Comparison of ENCODE assay signal across 24 cellular contexts in the genomic region with DNA sequence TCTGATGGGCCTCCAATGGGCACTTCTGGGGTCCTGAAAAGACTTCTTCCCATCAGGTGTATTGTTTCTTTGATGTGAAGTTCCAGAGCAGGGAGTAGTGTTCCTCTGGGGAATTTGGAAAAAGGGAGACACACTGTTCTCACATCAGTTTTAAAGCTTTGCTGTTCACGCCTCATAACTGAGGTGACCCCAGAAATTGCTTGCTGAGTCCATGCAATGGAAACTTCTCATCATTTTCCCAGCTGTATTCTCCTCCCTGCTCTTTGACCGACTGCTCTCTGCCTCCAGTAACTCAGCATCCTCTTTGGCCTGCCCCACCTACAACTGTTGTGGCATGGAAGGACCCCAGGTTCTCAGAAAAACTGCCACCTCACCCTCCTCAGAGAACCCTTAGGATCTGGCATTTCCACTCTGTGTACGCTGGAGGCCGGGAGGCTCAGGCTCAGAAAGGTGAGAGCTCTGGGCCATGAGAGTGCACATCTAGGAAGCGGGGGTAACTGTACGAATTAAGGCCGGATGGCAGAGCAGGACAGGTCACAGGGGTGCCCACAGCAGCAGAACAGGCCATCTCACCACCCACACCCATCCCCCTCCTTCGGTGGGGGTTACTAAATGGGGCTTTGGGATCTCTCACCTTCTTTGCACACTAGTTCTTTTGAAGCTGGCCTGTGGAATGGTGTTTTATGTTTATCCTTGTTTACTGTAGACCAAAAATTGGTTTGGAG. TPM values are rescaled to one million over a fixed set of nuclear protein-coding genes. Genes with fewer than 3 reads are reported as not detected.
"Had no signal": no experiment of that assay in that cellular context is flagged by ENCODE, and none has a peak within 500 bp of the region (broad histone marks: within the 10 kb centered on the region; RNA-seq: fewer than 3 reads in every experiment).

No MANE protein-coding gene starts in this region.

- DNase-seq: activated CD4-positive, CD25-positive, alpha-beta regulatory T cell treated with anti-CD3 and anti-CD28 coated beads, Interleukin-2, amount 50 U/mL, for 72 hours; activated CD8-positive, alpha-beta memory T cell treated with anti-CD3 and anti-CD28 coated beads, Interleukin-2, amount 50 U/mL, for 4 hours; activated gamma-delta T cell treated with Interleukin-2 at 50 U/mL for 16 hours; activated T-cell treated with anti-CD3 and anti-CD28 coated beads, Interleukin-2, amount 50 U/mL, for 72 hours; adrenal gland; cerebellar nuclear complex; cortex of kidney; erythroblast; foreskin keratinocyte; immature natural killer cell; lower lobe of right lung; naive B cell; ovary; stimulated activated CD4-positive, alpha-beta T cell treated with anti-CD3 and anti-CD28 coated beads, Interleukin-4, amount 100 ng/mL, for 24 hours; stimulated activated naive CD8-positive, alpha-beta T cell treated with anti-CD3 and anti-CD28 coated beads, Interleukin-15, Interleukin-2, amounts not matched to agents 100 U/mL and 50 U/mL, for 24 hours; tibial artery had no signal

- H3K27ac Mint-ChIP-seq: activated naive CD4-positive, alpha-beta T cell treated with anti-CD3 and anti-CD28 coated beads, Interleukin-2, amount 50 U/mL, for 24 hours; activated T-cell treated with anti-CD3 and anti-CD28 coated beads, Interleukin-2, amount 50 U/mL, for 72 hours; immature natural killer cell had no signal

- H3K27me3 Mint-ChIP-seq: activated naive CD4-positive, alpha-beta T cell treated with anti-CD3 and anti-CD28 coated beads, Interleukin-2, amount 50 U/mL, for 24 hours; naive B cell had no signal

- H3K9me3 ChIP-seq: adrenal gland, lower lobe of right lung, ovary, prostate gland, right atrium auricular region, tibial artery had no signal

- H2AFZ ChIP-seq: hepatocyte had no signal

- H3K27me3 ChIP-seq: adrenal gland, foreskin keratinocyte, hepatocyte, ovary, right atrium auricular region, tibial artery had no signal

- H3K27ac ChIP-seq: adrenal gland, foreskin keratinocyte, hepatocyte, lower lobe of right lung, ovary, prostate gland, right atrium auricular region, tibial artery, VCaP had no signal

- H3K4me2 ChIP-seq: hepatocyte had no signal

- H3K4me1 ChIP-seq: foreskin keratinocyte, prostate gland had no signal

- H3K36me3 ChIP-seq: ovary, prostate gland had no signal

- H3K9me3 Mint-ChIP-seq: activated naive CD4-positive, alpha-beta T cell treated with anti-CD3 and anti-CD28 coated beads, Interleukin-2, amount 50 U/mL, for 24 hours; activated T-cell treated with anti-CD3 and anti-CD28 coated beads, Interleukin-2, amount 50 U/mL, for 72 hours; immature natural killer cell; neural crest cell; T-helper 1 cell treated with Interleukin-12 subunit alpha and Interleukin-12 subunit beta and Interleukin-4 antibody, amounts not matched to agents 30 μg/mL and 1 μg/mL, for 36 hours had no signal

- H3K4me3 Mint-ChIP-seq: activated naive CD4-positive, alpha-beta T cell treated with anti-CD3 and anti-CD28 coated beads, Interleukin-2, amount 50 U/mL, for 24 hours; activated T-cell treated with anti-CD3 and anti-CD28 coated beads, Interleukin-2, amount 50 U/mL, for 72 hours; immature natural killer cell; naive B cell; T-helper 1 cell treated with Interleukin-12 subunit alpha and Interleukin-12 subunit beta and Interleukin-4 antibody, amounts not matched to agents 30 μg/mL and 1 μg/mL, for 36 hours had no signal

- H3K4me3 ChIP-seq: adrenal gland, hepatocyte, lower lobe of right lung, ovary, prostate gland, right atrium auricular region, tibial artery had no signal

- ATAC-seq: activated T-cell treated with anti-CD3 and anti-CD28 coated beads, Interleukin-2, amount 50 U/mL, for 72 hours; foreskin keratinocyte; left lobe of liver; lower lobe of right lung; stimulated activated naive CD8-positive, alpha-beta T cell treated with anti-CD3 and anti-CD28 coated beads, Interleukin-15, Interleukin-2, amounts not matched to agents 100 U/mL and 50 U/mL, for 24 hours had no signal

RNA-seq across cellular contexts. Expression of a gene that starts 58.7 kb away (rescaled TPM):
- polyA plus RNA-seq: immature natural killer cell had no signal
